Comparison of ENCODE assay signal across 10 cellular contexts in genomic region chr1:144545515-144546273, GRCh38. TPM values are rescaled to one million over a fixed set of nuclear protein-coding genes. Genes with fewer than 3 reads are reported as not detected.
DNase-seq lines count a peak whose midpoint lies in the region; ATAC-seq lines count a peak whose summit lies in the region.
"Not testable (repeated sequence)": the region's sequence is repeated elsewhere in the genome, so short reads cannot be mapped to it uniquely, and the experiment has no call there.
"Had no signal": no experiment of that assay in that cellular context is flagged by ENCODE, and none has a peak within 500 bp of the region (broad histone marks: within the 10 kb centered on the region; RNA-seq: fewer than 3 reads in every experiment).

No MANE protein-coding gene starts in this region.

- CTCF ChIA-PET in CD8-positive, alpha-beta memory T cell (lab: Charles Lee): not testable (repeated sequence)

- H3K36me3 ChIP-seq in CD8-positive, alpha-beta memory T cell (ENCODE audit: insufficient read depth, low read length); effector memory CD4-positive, alpha-beta T cell (ENCODE audit: control insufficient read depth, insufficient read depth, low read length): not testable (repeated sequence)

- POLR2A ChIA-PET in CD8-positive, alpha-beta memory T cell (lab: Charles Lee): not testable (repeated sequence)

- peak; percentile 18 for ATAC-seq in GM19468 (IDR thresholded peaks at IDR 0.05; ENCODE audit: extremely low read depth, unreplicated experiment)
- ATAC-seq in HG03469 (IDR thresholded peaks at IDR 0.05; ENCODE audit: unreplicated experiment): peak; percentile 17
- peak; percentile 61 to 67 for ATAC-seq in naive B cell (ENCODE audit: low read depth in 2 of 2)

- DNase-seq in CD8-positive, alpha-beta memory T cell: peak in 1 of 5 donors; percentile 27
- peak; percentile 67 for DNase-seq in RPMI8226
- DNase-seq in activated T-cell treated with anti-CD3 and anti-CD28 coated beads, Interleukin-2, amount 50 U/mL, for 24 hours: peak; percentile 63
- DNase-seq in effector memory CD4-positive, alpha-beta T cell: not testable (repeated sequence)
- peak; percentile 30 for DNase-seq in naive B cell
- peak; percentile 60 for DNase-seq in stimulated activated CD4-positive, alpha-beta T cell treated with anti-CD3 and anti-CD28 coated beads, Interleukin-4, amount 100 ng/mL, for 24 hours

- peak overlapping the region; percentile 40 to 99 (median 97) for H3K4me3 Mint-ChIP-seq in CD8-positive, alpha-beta memory T cell
- H3K4me3 Mint-ChIP-seq in activated T-cell treated with anti-CD3 and anti-CD28 coated beads, Interleukin-2, amount 50 U/mL, for 24 hours: peak overlapping the region; percentile 59
- H3K4me3 Mint-ChIP-seq in naive B cell: peak overlapping the region; percentile 87 to 98 (median 95)

- not testable (repeated sequence) for H3K9me3 ChIP-seq in CD8-positive, alpha-beta memory T cell (ENCODE audit: low read length); effector memory CD4-positive, alpha-beta T cell (ENCODE audit: control insufficient read depth, low read length)

- H3K27me3 ChIP-seq in CD8-positive, alpha-beta memory T cell (ENCODE audit: insufficient read depth, low read length, poor library complexity, severe bottlenecking); effector memory CD4-positive, alpha-beta T cell (replicated peaks; ENCODE audit: control insufficient read depth, insufficient read depth, low read length, poor library complexity, severe bottlenecking): not testable (repeated sequence)

- peak overlapping the region; percentile 43 for H3K4me3 ChIP-seq in CD8-positive, alpha-beta memory T cell (ENCODE audit: low read length)
- H3K4me3 ChIP-seq in effector memory CD4-positive, alpha-beta T cell (ENCODE audit: insufficient read depth, low read depth, low read length, poor library complexity, severe bottlenecking): not testable (repeated sequence)

- not testable (repeated sequence) for H3K27me3 Mint-ChIP-seq in CD8-positive, alpha-beta memory T cell; activated T-cell treated with anti-CD3 and anti-CD28 coated beads, Interleukin-2, amount 50 U/mL, for 24 hours; naive B cell

- H3K36me3 Mint-ChIP-seq in CD8-positive, alpha-beta memory T cell; activated T-cell treated with anti-CD3 and anti-CD28 coated beads, Interleukin-2, amount 50 U/mL, for 24 hours (ENCODE audit: low read depth); naive B cell: not testable (repeated sequence)

- H3K4me1 ChIP-seq in CD8-positive, alpha-beta memory T cell (ENCODE audit: insufficient read depth, low read length): peaks cover 19% of the 10 kb centered on the region
- H3K4me1 ChIP-seq in effector memory CD4-positive, alpha-beta T cell (ENCODE audit: control insufficient read depth, insufficient read depth, low read length, poor library complexity, severe bottlenecking): not testable (repeated sequence)

- H3K27ac Mint-ChIP-seq in CD8-positive, alpha-beta memory T cell: peak overlapping the region; percentile 93 to 100 (median 100)
- peak overlapping the region; percentile 92 for H3K27ac Mint-ChIP-seq in activated T-cell treated with anti-CD3 and anti-CD28 coated beads, Interleukin-2, amount 50 U/mL, for 24 hours
- H3K27ac Mint-ChIP-seq in naive B cell: peak overlapping the region; percentile 88 to 100 (median 100)

- H3K4me1 Mint-ChIP-seq in CD8-positive, alpha-beta memory T cell: peaks cover 16 to 24% (median 21%) of the 10 kb centered on the region in 3 donors
- peaks cover 23% of the 10 kb centered on the region for H3K4me1 Mint-ChIP-seq in activated T-cell treated with anti-CD3 and anti-CD28 coated beads, Interleukin-2, amount 50 U/mL, for 24 hours (ENCODE audit: low read depth)
- not testable (repeated sequence) for H3K4me1 Mint-ChIP-seq in naive B cell

- H3K27ac ChIP-seq in CD8-positive, alpha-beta memory T cell (ENCODE audit: low read depth, low read length): peak overlapping the region; percentile 97
- H3K27ac ChIP-seq in effector memory CD4-positive, alpha-beta T cell (ENCODE audit: insufficient read depth, low read length, poor library complexity, severe bottlenecking): peak overlapping the region; percentile 93

- not testable (repeated sequence) for H3K9me3 Mint-ChIP-seq in CD8-positive, alpha-beta memory T cell; activated T-cell treated with anti-CD3 and anti-CD28 coated beads, Interleukin-2, amount 50 U/mL, for 24 hours; naive B cell

RNA-seq across cellular contexts. Expression of gene PPIAL4F, which starts 47.0 kb away (rescaled TPM):
- total RNA-seq in CD8-positive, alpha-beta memory T cell: not detected
- not detected for polyA plus RNA-seq in CD8-positive, alpha-beta memory T cell
- not detected for polyA plus RNA-seq in naive B cell (ENCODE audit: low read depth in 6 of 6)
- total RNA-seq: glomerular endothelial cell; T-helper 1 cell treated with Interleukin-12 subunit alpha and Interleukin-12 subunit beta and Interleukin-4 antibody, amounts not matched to agents 30 ng/mL and 1 ng/mL, for 36 hours had no signal
